In genomic region chrX:86322913-86323312, GRCh38 we compare ENCODE assay signal across 1 cellular context.
A peak's percentile ranks its signal among the peaks of the same experiment; 100 is the strongest.
TF ChIP-seq lines count a peak whose summit lies in the region.

No MANE protein-coding gene starts in this region.

TF ChIP-seq in HepG2, 621 proteins besides CTCF, POLR2A, EP300 and RAD21 (continued from another document):
- TF ChIP-seq, protein P1, sequence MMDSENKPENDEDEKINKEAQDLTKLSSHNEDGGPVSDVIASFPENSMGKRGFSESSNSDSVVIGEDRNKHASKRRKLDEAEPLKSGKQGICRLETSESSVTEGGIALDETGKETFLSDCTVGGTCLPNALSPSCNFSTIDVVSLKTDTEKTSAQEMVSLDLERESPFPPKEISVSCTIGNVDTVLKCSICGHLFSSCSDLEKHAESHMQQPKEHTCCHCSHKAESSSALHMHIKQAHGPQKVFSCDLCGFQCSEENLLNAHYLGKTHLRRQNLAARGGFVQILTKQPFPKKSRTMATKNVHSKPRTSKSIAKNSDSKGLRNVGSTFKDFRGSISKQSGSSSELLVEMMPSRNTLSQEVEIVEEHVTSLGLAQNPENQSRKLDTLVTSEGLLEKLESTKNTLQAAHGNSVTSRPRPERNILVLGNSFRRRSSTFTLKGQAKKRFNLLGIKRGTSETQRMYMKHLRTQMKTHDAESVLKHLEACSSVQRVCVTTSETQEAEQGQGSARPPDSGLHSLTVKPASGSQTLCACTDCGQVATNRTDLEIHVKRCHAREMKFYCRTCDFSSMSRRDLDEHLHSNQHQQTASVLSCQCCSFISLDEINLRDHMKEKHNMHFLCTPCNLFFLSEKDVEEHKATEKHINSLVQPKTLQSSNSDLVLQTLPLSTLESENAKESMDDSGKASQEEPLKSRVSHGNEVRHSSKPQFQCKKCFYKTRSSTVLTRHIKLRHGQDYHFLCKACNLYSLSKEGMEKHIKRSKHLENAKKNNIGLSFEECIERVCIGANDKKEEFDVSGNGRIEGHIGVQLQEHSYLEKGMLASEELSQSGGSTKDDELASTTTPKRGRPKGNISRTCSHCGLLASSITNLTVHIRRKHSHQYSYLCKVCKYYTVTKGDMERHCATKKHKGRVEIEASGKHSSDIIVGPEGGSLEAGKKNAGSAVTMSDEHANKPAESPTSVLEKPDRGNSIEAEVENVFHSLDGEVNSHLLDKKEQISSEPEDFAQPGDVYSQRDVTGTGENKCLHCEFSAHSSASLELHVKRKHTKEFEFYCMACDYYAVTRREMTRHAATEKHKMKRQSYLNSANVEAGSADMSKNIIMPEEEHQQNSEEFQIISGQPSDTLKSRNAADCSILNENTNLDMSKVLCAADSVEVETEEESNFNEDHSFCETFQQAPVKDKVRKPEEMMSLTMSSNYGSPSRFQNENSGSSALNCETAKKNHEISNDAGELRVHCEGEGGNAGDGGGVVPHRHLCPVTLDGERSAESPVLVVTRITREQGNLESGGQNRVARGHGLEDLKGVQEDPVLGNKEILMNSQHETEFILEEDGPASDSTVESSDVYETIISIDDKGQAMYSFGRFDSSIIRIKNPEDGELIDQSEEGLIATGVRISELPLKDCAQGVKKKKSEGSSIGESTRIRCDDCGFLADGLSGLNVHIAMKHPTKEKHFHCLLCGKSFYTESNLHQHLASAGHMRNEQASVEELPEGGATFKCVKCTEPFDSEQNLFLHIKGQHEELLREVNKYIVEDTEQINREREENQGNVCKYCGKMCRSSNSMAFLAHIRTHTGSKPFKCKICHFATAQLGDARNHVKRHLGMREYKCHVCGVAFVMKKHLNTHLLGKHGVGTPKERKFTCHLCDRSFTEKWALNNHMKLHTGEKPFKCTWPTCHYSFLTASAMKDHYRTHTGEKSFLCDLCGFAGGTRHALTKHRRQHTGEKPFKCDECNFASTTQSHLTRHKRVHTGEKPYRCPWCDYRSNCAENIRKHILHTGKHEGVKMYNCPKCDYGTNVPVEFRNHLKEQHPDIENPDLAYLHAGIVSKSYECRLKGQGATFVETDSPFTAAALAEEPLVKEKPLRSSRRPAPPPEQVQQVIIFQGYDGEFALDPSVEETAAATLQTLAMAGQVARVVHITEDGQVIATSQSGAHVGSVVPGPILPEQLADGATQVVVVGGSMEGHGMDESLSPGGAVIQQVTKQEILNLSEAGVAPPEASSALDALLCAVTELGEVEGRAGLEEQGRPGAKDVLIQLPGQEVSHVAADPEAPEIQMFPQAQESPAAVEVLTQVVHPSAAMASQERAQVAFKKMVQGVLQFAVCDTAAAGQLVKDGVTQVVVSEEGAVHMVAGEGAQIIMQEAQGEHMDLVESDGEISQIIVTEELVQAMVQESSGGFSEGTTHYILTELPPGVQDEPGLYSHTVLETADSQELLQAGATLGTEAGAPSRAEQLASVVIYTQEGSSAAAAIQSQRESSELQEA (CRISPR knock-in tag; IDR thresholded peaks at IDR 0.05; ENCODE audit: not compliant biosample characterization), result no peak
- TF ChIP-seq ZNF33B (CRISPR knock-in tag; IDR thresholded peaks at IDR 0.05) (no peak), ZNF850 (CRISPR knock-in tag; conservative IDR thresholded peaks at IDR 0.05) (no peak), STAG1 (CRISPR knock-in tag; IDR thresholded peaks at IDR 0.05) (peak; percentile 87), ZNF3 (CRISPR knock-in tag; IDR thresholded peaks at IDR 0.05) (no peak), RAD51 (IDR thresholded peaks at IDR 0.05; ENCODE audit: borderline replicate concordance) (no peak), KLF15 (CRISPR knock-in tag; IDR thresholded peaks at IDR 0.05; ENCODE audit: borderline replicate concordance) (no peak), SMC3 (IDR thresholded peaks at IDR 0.05; ENCODE audit: low read length) (peak; percentile 75)
- TF ChIP-seq, protein P2, sequence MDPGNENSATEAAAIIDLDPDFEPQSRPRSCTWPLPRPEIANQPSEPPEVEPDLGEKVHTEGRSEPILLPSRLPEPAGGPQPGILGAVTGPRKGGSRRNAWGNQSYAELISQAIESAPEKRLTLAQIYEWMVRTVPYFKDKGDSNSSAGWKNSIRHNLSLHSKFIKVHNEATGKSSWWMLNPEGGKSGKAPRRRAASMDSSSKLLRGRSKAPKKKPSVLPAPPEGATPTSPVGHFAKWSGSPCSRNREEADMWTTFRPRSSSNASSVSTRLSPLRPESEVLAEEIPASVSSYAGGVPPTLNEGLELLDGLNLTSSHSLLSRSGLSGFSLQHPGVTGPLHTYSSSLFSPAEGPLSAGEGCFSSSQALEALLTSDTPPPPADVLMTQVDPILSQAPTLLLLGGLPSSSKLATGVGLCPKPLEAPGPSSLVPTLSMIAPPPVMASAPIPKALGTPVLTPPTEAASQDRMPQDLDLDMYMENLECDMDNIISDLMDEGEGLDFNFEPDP (CRISPR knock-in tag; conservative IDR thresholded peaks at IDR 0.05), result 0 out of 2 replicates have a peak, but pooled peaks have one; percentile 21
